12 cellular contexts compared by ENCODE assay signal in the genomic region with DNA sequence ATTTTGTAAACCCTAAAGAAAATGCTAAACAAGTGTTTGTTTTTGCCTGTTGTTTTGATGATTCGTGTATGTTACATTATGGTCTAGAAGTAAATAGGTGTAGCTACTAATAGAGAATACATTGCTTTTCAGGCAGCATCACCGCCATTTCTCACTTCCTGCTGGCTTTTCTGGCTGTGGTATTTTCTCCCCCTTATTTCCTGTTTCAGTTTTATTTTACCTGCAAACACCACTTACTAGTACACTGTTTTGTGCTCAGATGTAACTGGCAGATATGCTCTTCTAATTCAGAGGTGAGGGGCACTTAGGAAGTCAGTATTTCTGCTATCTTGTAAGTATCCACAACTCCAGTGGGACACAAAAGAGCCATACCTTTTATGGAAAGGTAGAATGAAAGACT. TPM values are rescaled to one million over a fixed set of nuclear protein-coding genes. Genes with fewer than 3 reads are reported as not detected.
A peak's percentile ranks its signal among the peaks of the same experiment; 100 is the strongest.
DNase-seq lines count a peak whose midpoint lies in the region; ATAC-seq lines count a peak whose summit lies in the region.
"Had no signal": no experiment of that assay in that cellular context is flagged by ENCODE, and none has a peak within 500 bp of the region (broad histone marks: within the 10 kb centered on the region; RNA-seq: fewer than 3 reads in every experiment).

No MANE protein-coding gene starts in this region.

- no peaks in the 10 kb centered on the region for H3K27me3 Mint-ChIP-seq in activated T-cell treated with anti-CD3 and anti-CD28 coated beads, Interleukin-2, amount 50 U/mL, for 4 hours (ENCODE audit: low read depth)
- no peaks in the 10 kb centered on the region for H3K27me3 Mint-ChIP-seq in activated CD4-positive, alpha-beta T cell treated with anti-CD3 and anti-CD28 coated beads, Interleukin-2, amount 10 ng/mL, durations not matched to agents 7 days and 5 days

- no peaks in the 10 kb centered on the region for H3K9me3 Mint-ChIP-seq in activated T-cell treated with anti-CD3 and anti-CD28 coated beads, Interleukin-2, amount 50 U/mL, for 4 hours
- no peaks in the 10 kb centered on the region for H3K9me3 Mint-ChIP-seq in activated CD4-positive, alpha-beta T cell treated with anti-CD3 and anti-CD28 coated beads, Interleukin-2, amount 10 ng/mL, durations not matched to agents 7 days and 5 days

- peak overlapping the region; percentile 19 for H3K4me3 Mint-ChIP-seq in activated T-cell treated with anti-CD3 and anti-CD28 coated beads, Interleukin-2, amount 50 U/mL, for 4 hours
- H3K4me3 Mint-ChIP-seq in activated CD4-positive, alpha-beta T cell treated with anti-CD3 and anti-CD28 coated beads, Interleukin-2, amount 10 ng/mL, durations not matched to agents 7 days and 5 days: peak overlapping the region; percentile 37

- POLR2A ChIA-PET in activated CD4-positive, alpha-beta T cell treated with anti-CD3 and anti-CD28 coated beads, Interleukin-2, amount 10 ng/mL, durations not matched to agents 7 days and 5 days (lab: Charles Lee): interaction anchor here (0.6 kb wide), 1 partner anchor 134 kb away, joined by 3 read pairs; no protein-coding TSS in a partner anchor

- H3K27ac Mint-ChIP-seq in activated CD4-positive, alpha-beta T cell treated with anti-CD3 and anti-CD28 coated beads, Interleukin-2, amount 10 ng/mL, durations not matched to agents 7 days and 5 days: peak overlapping the region; percentile 69

- H3K4me1 Mint-ChIP-seq in activated T-cell treated with anti-CD3 and anti-CD28 coated beads, Interleukin-2, amount 50 U/mL, for 4 hours (ENCODE audit: low read depth): peaks cover 29% of the 10 kb centered on the region
- peaks cover 24% of the 10 kb centered on the region for H3K4me1 Mint-ChIP-seq in activated CD4-positive, alpha-beta T cell treated with anti-CD3 and anti-CD28 coated beads, Interleukin-2, amount 10 ng/mL, durations not matched to agents 7 days and 5 days

- H3K36me3 Mint-ChIP-seq in activated T-cell treated with anti-CD3 and anti-CD28 coated beads, Interleukin-2, amount 50 U/mL, for 4 hours (ENCODE audit: insufficient read depth): peaks cover 2% of the 10 kb centered on the region
- H3K36me3 Mint-ChIP-seq in activated CD4-positive, alpha-beta T cell treated with anti-CD3 and anti-CD28 coated beads, Interleukin-2, amount 10 ng/mL, durations not matched to agents 7 days and 5 days (ENCODE audit: low read depth): peaks cover 3% of the 10 kb centered on the region

- no peak for DNase-seq in activated T-cell treated with anti-CD3 and anti-CD28 coated beads, Interleukin-2, amount 50 U/mL, for 4 hours
- DNase-seq in activated T-cell treated with anti-CD3 and anti-CD28 coated beads, Interleukin-2, amount 50 U/mL, for 48 hours: no peak
- DNase-seq in activated CD4-positive, alpha-beta T cell treated with anti-CD3 and anti-CD28 coated beads, Interleukin-2, amount 10 ng/mL, durations not matched to agents 7 days and 5 days: peak; percentile 50
- peak; percentile 7 to 17 for DNase-seq in stimulated activated CD8-positive, alpha-beta memory T cell treated with anti-CD3 and anti-CD28 coated beads, Interleukin-7, amount 100 ng/mL, for 4 hours (ENCODE audit: low read depth in 2 of 2)
- no peak for DNase-seq in SW480 (ENCODE audit: low spot score)
- DNase-seq in hepatic stellate cell (ENCODE audit: low spot score): no peak
- DNase-seq: heart left ventricle, NCI-H2029 had no signal

- peak; percentile 71 to 84 for ATAC-seq in activated T-cell treated with anti-CD3 and anti-CD28 coated beads, Interleukin-2, amount 50 U/mL, for 4 hours
- peak; percentile 79 for ATAC-seq in HG02852 (IDR thresholded peaks at IDR 0.05; ENCODE audit: unreplicated experiment)
- no peak for ATAC-seq in HG03354 (IDR thresholded peaks at IDR 0.05; ENCODE audit: poor library complexity, severe bottlenecking, unreplicated experiment)
- ATAC-seq: heart left ventricle had no signal

- CTCF ChIA-PET in activated CD4-positive, alpha-beta T cell treated with anti-CD3 and anti-CD28 coated beads, Interleukin-2, amount 10 ng/mL, durations not matched to agents 7 days and 5 days (lab: Charles Lee): no interaction called here

RNA-seq across cellular contexts. Expression of a gene that starts 38.1 kb away (rescaled TPM):
- total RNA-seq in activated T-cell treated with anti-CD3 and anti-CD28 coated beads, Interleukin-2, amount 50 U/mL, for 4 hours: not detected
- total RNA-seq in activated CD4-positive, alpha-beta T cell treated with anti-CD3 and anti-CD28 coated beads, Interleukin-2, amount 10 ng/mL, durations not matched to agents 7 days and 5 days: under 1 TPM in 1 of 2 experiments, not detected in 1; 0.22 TPM
- total RNA-seq: cardiac muscle cell, myocyte had no signal

Comparison
In these comparisons a context has a peak if more than half of its experiments do, and no peak if none do; other contexts are left out.
1. DNase-seq: peak in activated CD4-positive, alpha-beta T cell treated with anti-CD3 and anti-CD28 coated beads, Interleukin-2, amount 10 ng/mL, durations not matched to agents 7 days and 5 days (single experiment) and stimulated activated CD8-positive, alpha-beta memory T cell treated with anti-CD3 and anti-CD28 coated beads, Interleukin-7, amount 100 ng/mL, for 4 hours (2 of 2); none in activated T-cell treated with anti-CD3 and anti-CD28 coated beads, Interleukin-2, amount 50 U/mL, for 4 hours (single experiment), activated T-cell treated with anti-CD3 and anti-CD28 coated beads, Interleukin-2, amount 50 U/mL, for 48 hours (0 of 2), SW480 (single experiment) and hepatic stellate cell (single experiment).